ENCODE assay signal across 21 cellular contexts in genomic region chr1:93136445-93136844, GRCh38.
"Had no signal": no experiment of that assay in that cellular context is flagged by ENCODE, and none has a peak within 500 bp of the region (broad histone marks: within the 10 kb centered on the region; RNA-seq: fewer than 3 reads in every experiment).

No MANE protein-coding gene starts in this region.

- DNase-seq: KBM-7, MV-4-11, NCI-H1048, NCI-H1105, NCI-H1417, NCI-H146, NCI-H1694 treated with DMSO at 0.1 percent for 48 hours, NCI-H1930, NCI-H2081, NCI-H2107, NCI-H2227 treated with DMSO at 0.1 percent for 48 hours, NCI-H524 treated with DMSO at 0.1 percent for 48 hours, NCI-H69, NCI-H774, SHP77, SK-N-SH, SW 1271, T-cell had no signal

- H3K9me3 ChIP-seq: SK-N-SH had no signal

- H3K27ac Mint-ChIP-seq: T-cell had no signal

- H3K4me2 ChIP-seq: SK-N-SH had no signal

- ATAC-seq: Panc1, T-cell had no signal

- H3K9me2 ChIP-seq: SK-N-SH had no signal

- H3K4me3 Mint-ChIP-seq: IgD-negative memory B cell, T-cell had no signal

- H3K27me3 Mint-ChIP-seq: IgD-negative memory B cell, T-cell had no signal

- H3K27ac ChIP-seq: RWPE1 had no signal

- H3K9me3 Mint-ChIP-seq: IgD-negative memory B cell, T-cell had no signal
